ENCODE assay signal across 12 cellular contexts in genomic region chr12:109234012-109234411, GRCh38.
A peak's percentile ranks its signal among the peaks of the same experiment; 100 is the strongest.
DNase-seq lines count a peak whose midpoint lies in the region; ATAC-seq and TF ChIP-seq lines count a peak whose summit lies in the region.
"Had no signal": no experiment of that assay in that cellular context is flagged by ENCODE, and none has a peak within 500 bp of the region (broad histone marks: within the 10 kb centered on the region; RNA-seq: fewer than 3 reads in every experiment).

No MANE protein-coding gene starts in this region.

- H3K27me3 ChIP-seq in gastrocnemius medialis = no peaks in the 10 kb centered on the region
- H3K27me3 ChIP-seq in foreskin keratinocyte = no peaks in the 10 kb centered on the region
- H3K27me3 ChIP-seq: BLaER1 treated with 17β-estradiol and CSF1 and Interleukin-3, amounts not matched to agents 10 nM and 100 nM had no signal

- intact Hi-C loops in gastrocnemius medialis (cut with DNase I; ENCODE audit: low total_unique reads) = no loop called here

- H3K9me3 ChIP-seq in gastrocnemius medialis = no peaks in the 10 kb centered on the region
- H3K9me3 ChIP-seq: BLaER1 treated with 17β-estradiol and CSF1 and Interleukin-3, amounts not matched to agents 10 nM and 100 nM had no signal

- peaks cover 21 to 99% of the 10 kb centered on the region in 2 donors for H3K36me3 ChIP-seq in gastrocnemius medialis
- H3K36me3 ChIP-seq: BLaER1 treated with 17β-estradiol and CSF1 and Interleukin-3, amounts not matched to agents 10 nM and 100 nM had no signal

- H3K4me1 ChIP-seq in gastrocnemius medialis = peaks cover 4 to 5% of the 10 kb centered on the region in 2 donors
- H3K4me1 ChIP-seq in foreskin keratinocyte = no peaks in the 10 kb centered on the region

- DNase-seq in caudate nucleus (lab: John Stamatoyannopoulos, UW) (no peak), left lobe of liver (ENCODE audit: low spot score) (no peak), gastrocnemius medialis (no peak), NCI-H748 (lab: John Stamatoyannopoulos, UW; ENCODE audit: unreplicated experiment) (no peak), foreskin keratinocyte (no peak), COLO829 (ENCODE audit: low spot score) (no peak), nucleus accumbens (lab: John Stamatoyannopoulos, UW) (no peak)
- DNase-seq: 8988T; CD8-positive, alpha-beta T cell; COR-L47; H9 had no signal

- ATAC-seq in left lobe of liver (peak; percentile 59), gastrocnemius medialis (no peak), foreskin keratinocyte (no peak)
- ATAC-seq: CD8-positive, alpha-beta T cell had no signal

- H3K4me3 ChIP-seq in gastrocnemius medialis = no peak overlapping the region
- H3K4me3 ChIP-seq: BLaER1 treated with 17β-estradiol and CSF1 and Interleukin-3, amounts not matched to agents 10 nM and 100 nM had no signal

- H3K27ac ChIP-seq in caudate nucleus (ENCODE audit: low read depth, low read length) (peak overlapping the region; percentile 97), gastrocnemius medialis (peak overlapping the region in 3 of 4 donors; percentile 1 to 91 (median 85)), foreskin keratinocyte (no peak overlapping the region)
- H3K27ac ChIP-seq: BLaER1 treated with 17β-estradiol and CSF1 and Interleukin-3, amounts not matched to agents 10 nM and 100 nM had no signal

- TF ChIP-seq CTCF in gastrocnemius medialis (IDR thresholded peaks at IDR 0.05 in 4 of 5, conservative IDR thresholded peaks at IDR 0.05 in 1 of 5) (no peak), foreskin keratinocyte (conservative IDR thresholded peaks at IDR 0.05) (no peak)

- in situ Hi-C loops in gastrocnemius medialis (cut with MboI; ENCODE audit: low sequenced_read_pairs in 4 of 4) = no loop called here

- no peak for TF ChIP-seq POLR2A in gastrocnemius medialis (IDR thresholded peaks at IDR 0.05)
